Comparison of ENCODE assay signal across 11 cellular contexts in genomic region chr2:236731767-236732580, GRCh38.
DNase-seq lines count a peak whose midpoint lies in the region; ATAC-seq, FAIRE-seq and TF ChIP-seq lines count a peak whose summit lies in the region.
"Had no signal": no experiment of that assay in that cellular context is flagged by ENCODE, and none has a peak within 500 bp of the region (broad histone marks: within the 10 kb centered on the region; RNA-seq: fewer than 3 reads in every experiment).

No MANE protein-coding gene starts in this region.

- H2AFZ ChIP-seq in PC-3 (ENCODE audit: low read length), result no peak overlapping the region; the same call in 1 of the 2 replicates
- no peak overlapping the region for H2AFZ ChIP-seq in trophoblast cell (ENCODE audit: insufficient read depth, low read length, poor library complexity)
- H2AFZ ChIP-seq in neuronal stem cell (ENCODE audit: low read length), result no peak overlapping the region

- H4K91ac ChIP-seq in trophoblast cell (ENCODE audit: low read depth, low read length), result peak overlapping the region; percentile 92
- H4K91ac ChIP-seq in neuronal stem cell (ENCODE audit: low read depth, low read length, poor library complexity), result no peak overlapping the region

- H3K27me3 Mint-ChIP-seq in activated T-helper 2 cell treated with anti-CD3 and anti-CD28 coated beads, Interferon-gamma antibody, Interleukin-2, Interleukin-4, amounts not matched to agents 10 μg/mL and 5 μg/mL and 100 μg/mL, durations not matched to agents 14 hours and 24 hours and 36 hours (ENCODE audit: low read depth), result no peaks in the 10 kb centered on the region

- H3K18ac ChIP-seq in trophoblast cell (ENCODE audit: low read length) (no peak overlapping the region), neuronal stem cell (ENCODE audit: low read length) (no peak overlapping the region)

- H2BK12ac ChIP-seq in trophoblast cell (ENCODE audit: low read length) (peak overlapping the region; percentile 28), neuronal stem cell (ENCODE audit: low read length) (no peak overlapping the region)

- H3K79me1 ChIP-seq in trophoblast cell (ENCODE audit: low read length) (peaks cover 50% of the 10 kb centered on the region), neuronal stem cell (ENCODE audit: low read depth, low read length) (no peaks in the 10 kb centered on the region)

- WGBS in trophoblast cell (ENCODE audit: extremely low coverage, insufficient coverage, insufficient read length), result no CpG with 5 or more reads among the region's 12 CpGs
- no CpG with 5 or more reads among the region's 12 CpGs for WGBS in neuronal stem cell (ENCODE audit: extremely low coverage in 2 of 2, insufficient read length in 2 of 2, insufficient replicate concordance in 1 of 2), 2 donors

- H3K4me3 ChIP-seq in PC-3 (ENCODE audit: low read length) (no peak overlapping the region), fibroblast of villous mesenchyme (ENCODE audit: low read depth, low read length) (no peak overlapping the region), trophoblast cell (ENCODE audit: low read depth, low read length) (no peak overlapping the region), neuronal stem cell (ENCODE audit: low read length in 2 of 2) (no peak overlapping the region)

- H3K4me1 ChIP-seq in PC-3 (ENCODE audit: insufficient read depth, low read length) (peaks cover 8% of the 10 kb centered on the region; the same call in 1 of the 2 replicates), trophoblast cell (ENCODE audit: control insufficient read depth in 1 of 2, insufficient read depth in 2 of 2, low read length in 2 of 2) (peaks cover 40 to 42% of the 10 kb centered on the region in 2 experiments), neuronal stem cell (ENCODE audit: control insufficient read depth in 2 of 2, insufficient read depth in 1 of 2, low read depth in 1 of 2, low read length in 2 of 2) (peaks cover 5 to 7% of the 10 kb centered on the region in 2 donors)

- no peaks in the 10 kb centered on the region for H3K27me3 ChIP-seq in PC-3 (ENCODE audit: low read length)
- H3K27me3 ChIP-seq in trophoblast cell (ENCODE audit: insufficient read depth, low read length), result no peaks in the 10 kb centered on the region
- no peaks in the 10 kb centered on the region for H3K27me3 ChIP-seq in neuronal stem cell (ENCODE audit: control insufficient read depth in 3 of 3, insufficient read depth in 3 of 3, low read depth in 1 of 3, low read length in 3 of 3)

- no peaks in the 10 kb centered on the region for H3K9me2 ChIP-seq in PC-3 (replicated peaks; ENCODE audit: low read length)

- H3K4ac ChIP-seq in trophoblast cell (ENCODE audit: low read depth, low read length) (no peak overlapping the region), neuronal stem cell (ENCODE audit: low read length) (no peak overlapping the region)

- H3K9me3 Mint-ChIP-seq in activated T-helper 2 cell treated with anti-CD3 and anti-CD28 coated beads, Interferon-gamma antibody, Interleukin-2, Interleukin-4, amounts not matched to agents 10 μg/mL and 5 μg/mL and 100 μg/mL, durations not matched to agents 14 hours and 24 hours and 36 hours, result no peaks in the 10 kb centered on the region
- H3K9me3 Mint-ChIP-seq: activated naive CD4-positive, alpha-beta T cell treated with anti-CD3 and anti-CD28 coated beads, Interleukin-2, amount 50 U/mL, for 72 hours; immature natural killer cell had no signal

- peak overlapping the region; percentile 55 for H3K14ac ChIP-seq in trophoblast cell (ENCODE audit: low read length)
- no peak overlapping the region for H3K14ac ChIP-seq in neuronal stem cell (ENCODE audit: low read length)

- H4K12ac ChIP-seq in trophoblast cell (ENCODE audit: low read depth, low read length), result no peak overlapping the region

- FAIRE-seq in HTR-8/SVneo (lab: Jason Lieb, UNC), result no peak

- H2AK5ac ChIP-seq in trophoblast cell (ENCODE audit: low read length) (peak overlapping the region; percentile 36), neuronal stem cell (ENCODE audit: low read depth, low read length) (no peak overlapping the region)

- peak; percentile 46; the same call in 1 of the 2 replicates for ATAC-seq in PC-3
- ATAC-seq: activated naive CD4-positive, alpha-beta T cell treated with anti-CD3 and anti-CD28 coated beads, Interleukin-2, amount 50 U/mL, for 72 hours had no signal

- CTCF ChIA-PET in PC-3 (lab: Charles Lee), result no interaction called here

- no peaks in the 10 kb centered on the region for H3K36me3 ChIP-seq in PC-3 (ENCODE audit: low read depth, low read length)
- no peaks in the 10 kb centered on the region for H3K36me3 ChIP-seq in trophoblast cell (ENCODE audit: control insufficient read depth in 1 of 2, insufficient read depth in 2 of 2, low read length in 2 of 2)
- H3K36me3 ChIP-seq in neuronal stem cell (replicated peaks in 1 of 2; ENCODE audit: control insufficient read depth in 2 of 2, insufficient read depth in 2 of 2, low read length in 2 of 2), result no peaks in the 10 kb centered on the region

- TF ChIP-seq CTCF in PC-3 (conservative IDR thresholded peaks at IDR 0.05; ENCODE audit: low read depth, low read length) (no peak), fibroblast of villous mesenchyme (IDR thresholded peaks at IDR 0.05; ENCODE audit: insufficient read depth, low read depth, low read length) (no peak)

- no peak overlapping the region for H3K4me2 ChIP-seq in PC-3 (ENCODE audit: low read length)
- H3K4me2 ChIP-seq in trophoblast cell (ENCODE audit: low read length), result no peak overlapping the region
- H3K4me2 ChIP-seq in neuronal stem cell (ENCODE audit: insufficient read depth, low read length, poor library complexity, severe bottlenecking), result no peak overlapping the region

- H4K8ac ChIP-seq in trophoblast cell (ENCODE audit: low read depth, low read length), result peak overlapping the region; percentile 70
- no peak overlapping the region for H4K8ac ChIP-seq in neuronal stem cell (ENCODE audit: low read depth, low read length)

- no peaks in the 10 kb centered on the region for H3K4me1 Mint-ChIP-seq in activated T-helper 2 cell treated with anti-CD3 and anti-CD28 coated beads, Interferon-gamma antibody, Interleukin-2, Interleukin-4, amounts not matched to agents 10 μg/mL and 5 μg/mL and 100 μg/mL, durations not matched to agents 14 hours and 24 hours and 36 hours (ENCODE audit: low read depth)
- H3K4me1 Mint-ChIP-seq: immature natural killer cell had no signal

- H3F3A ChIP-seq in PC-3 (ENCODE audit: low read length, unreplicated experiment), result no peaks in the 10 kb centered on the region

- intact Hi-C loops in PC-3 (cut with micrococcal nuclease), result no loop called here
- intact Hi-C loops in activated T-helper 2 cell treated with anti-CD3 and anti-CD28 coated beads, Interferon-gamma antibody, Interleukin-2, Interleukin-4, amounts not matched to agents 10 μg/mL and 5 μg/mL and 100 μg/mL, durations not matched to agents 14 hours and 24 hours and 36 hours (cut with micrococcal nuclease), result no loop called here

- H3K23ac ChIP-seq in trophoblast cell (ENCODE audit: low read length), result no peak overlapping the region
- H3K23ac ChIP-seq in neuronal stem cell (ENCODE audit: low read depth, low read length, poor library complexity), result no peak overlapping the region

- BruUV-seq in PC-3 (replicated peaks; lab: Mats Ljungman, UMichigan), result no TSS peak

- H3K9ac ChIP-seq in PC-3 (ENCODE audit: low read length), result no peak overlapping the region
- H3K9ac ChIP-seq in trophoblast cell (ENCODE audit: low read length), result no peak overlapping the region
- H3K9ac ChIP-seq in neuronal stem cell (ENCODE audit: low read depth, low read length, poor library complexity), result no peak overlapping the region

- peak; percentile 72 for DNase-seq in Ammon's horn (ENCODE audit: low spot score)
- DNase-seq in PC-3, result peak; percentile 36
- peak; percentile 79 for DNase-seq in fibroblast of villous mesenchyme (ENCODE audit: low read depth)
- peak; percentile 92 to 96 for DNase-seq in trophoblast cell
- no peak for DNase-seq in activated T-helper 2 cell treated with anti-CD3 and anti-CD28 coated beads, Interferon-gamma antibody, Interleukin-2, Interleukin-4, amounts not matched to agents 10 μg/mL and 5 μg/mL and 100 μg/mL, durations not matched to agents 14 hours and 24 hours and 36 hours (ENCODE audit: low spot score)
- no peak for DNase-seq in HTR-8/SVneo (ENCODE audit: insufficient read length, low spot score)
- no peak for DNase-seq in neuronal stem cell (ENCODE audit: low spot score)
- DNase-seq in mesenteric fat pad (ENCODE audit: low spot score), result no peak
- DNase-seq: Calu3, immature natural killer cell had no signal

- H3K79me2 ChIP-seq in PC-3 (ENCODE audit: low read length) (no peaks in the 10 kb centered on the region), trophoblast cell (ENCODE audit: control insufficient read depth, insufficient read depth, low read length, poor library complexity) (peaks cover 6% of the 10 kb centered on the region)

- H2BK120ac ChIP-seq in trophoblast cell (ENCODE audit: insufficient read depth, low read length, poor library complexity) (peak overlapping the region; percentile 97), neuronal stem cell (ENCODE audit: low read depth, low read length) (no peak overlapping the region)

- H2BK5ac ChIP-seq in trophoblast cell (ENCODE audit: low read depth, low read length, poor library complexity) (peak overlapping the region; percentile 91), neuronal stem cell (ENCODE audit: low read length) (no peak overlapping the region)

- no peaks in the 10 kb centered on the region for H3K36me3 Mint-ChIP-seq in activated T-helper 2 cell treated with anti-CD3 and anti-CD28 coated beads, Interferon-gamma antibody, Interleukin-2, Interleukin-4, amounts not matched to agents 10 μg/mL and 5 μg/mL and 100 μg/mL, durations not matched to agents 14 hours and 24 hours and 36 hours (ENCODE audit: low read depth)
- H3K36me3 Mint-ChIP-seq: activated naive CD4-positive, alpha-beta T cell treated with anti-CD3 and anti-CD28 coated beads, Interleukin-2, amount 50 U/mL, for 72 hours; immature natural killer cell had no signal

- H3K4me3 Mint-ChIP-seq in activated T-helper 2 cell treated with anti-CD3 and anti-CD28 coated beads, Interferon-gamma antibody, Interleukin-2, Interleukin-4, amounts not matched to agents 10 μg/mL and 5 μg/mL and 100 μg/mL, durations not matched to agents 14 hours and 24 hours and 36 hours (ENCODE audit: low read depth), result no peak overlapping the region
- H3K4me3 Mint-ChIP-seq: immature natural killer cell had no signal

- no peak overlapping the region for H3K27ac Mint-ChIP-seq in activated T-helper 2 cell treated with anti-CD3 and anti-CD28 coated beads, Interferon-gamma antibody, Interleukin-2, Interleukin-4, amounts not matched to agents 10 μg/mL and 5 μg/mL and 100 μg/mL, durations not matched to agents 14 hours and 24 hours and 36 hours
- H3K27ac Mint-ChIP-seq: activated naive CD4-positive, alpha-beta T cell treated with anti-CD3 and anti-CD28 coated beads, Interleukin-2, amount 50 U/mL, for 72 hours; immature natural killer cell had no signal

- POLR2A ChIA-PET in PC-3 (lab: Charles Lee; ENCODE audit: unreplicated experiment), result no interaction called here

- H2BK15ac ChIP-seq in neuronal stem cell (ENCODE audit: low read length), result no peak overlapping the region

- H3K9me3 ChIP-seq in PC-3 (ENCODE audit: low read length) (no peaks in the 10 kb centered on the region), trophoblast cell (ENCODE audit: insufficient read depth, low read depth, low read length) (peaks cover 2% of the 10 kb centered on the region), neuronal stem cell (replicated peaks in 1 of 2; ENCODE audit: control insufficient read depth in 2 of 2, insufficient read depth in 1 of 2, low read depth in 1 of 2, low read length in 2 of 2) (no peaks in the 10 kb centered on the region)

- H4K20me1 ChIP-seq in PC-3 (ENCODE audit: low read length), result no peaks in the 10 kb centered on the region

- no peak overlapping the region for H3K27ac ChIP-seq in PC-3 (ENCODE audit: low read length)
- peak overlapping the region; percentile 74 for H3K27ac ChIP-seq in trophoblast cell (ENCODE audit: low read depth, low read length)
- no peak overlapping the region for H3K27ac ChIP-seq in neuronal stem cell (replicated peaks; ENCODE audit: low read length)

Comparison
In these comparisons a context has a peak if more than half of its experiments do, and no peak if none do; other contexts are left out.
1. DNase-seq: peak in Ammon's horn (single experiment), PC-3 (single experiment), fibroblast of villous mesenchyme (single experiment) and trophoblast cell (2 of 2); none in activated T-helper 2 cell treated with anti-CD3 and anti-CD28 coated beads, Interferon-gamma antibody, Interleukin-2, Interleukin-4, amounts not matched to agents 10 μg/mL and 5 μg/mL and 100 μg/mL, durations not matched to agents 14 hours and 24 hours and 36 hours (single experiment), HTR-8/SVneo (single experiment), neuronal stem cell (single experiment) and mesenteric fat pad (single experiment).